1 cellular context compared by ENCODE assay signal in genomic region chr14:61498811-61499210, GRCh38.
TF ChIP-seq lines count a peak whose summit lies in the region.

No MANE protein-coding gene starts in this region.

TF ChIP-seq in SK-N-SH, 30 proteins besides CTCF, POLR2A, EP300 and RAD21 (continued from another document):
- TF ChIP-seq, protein P1, sequence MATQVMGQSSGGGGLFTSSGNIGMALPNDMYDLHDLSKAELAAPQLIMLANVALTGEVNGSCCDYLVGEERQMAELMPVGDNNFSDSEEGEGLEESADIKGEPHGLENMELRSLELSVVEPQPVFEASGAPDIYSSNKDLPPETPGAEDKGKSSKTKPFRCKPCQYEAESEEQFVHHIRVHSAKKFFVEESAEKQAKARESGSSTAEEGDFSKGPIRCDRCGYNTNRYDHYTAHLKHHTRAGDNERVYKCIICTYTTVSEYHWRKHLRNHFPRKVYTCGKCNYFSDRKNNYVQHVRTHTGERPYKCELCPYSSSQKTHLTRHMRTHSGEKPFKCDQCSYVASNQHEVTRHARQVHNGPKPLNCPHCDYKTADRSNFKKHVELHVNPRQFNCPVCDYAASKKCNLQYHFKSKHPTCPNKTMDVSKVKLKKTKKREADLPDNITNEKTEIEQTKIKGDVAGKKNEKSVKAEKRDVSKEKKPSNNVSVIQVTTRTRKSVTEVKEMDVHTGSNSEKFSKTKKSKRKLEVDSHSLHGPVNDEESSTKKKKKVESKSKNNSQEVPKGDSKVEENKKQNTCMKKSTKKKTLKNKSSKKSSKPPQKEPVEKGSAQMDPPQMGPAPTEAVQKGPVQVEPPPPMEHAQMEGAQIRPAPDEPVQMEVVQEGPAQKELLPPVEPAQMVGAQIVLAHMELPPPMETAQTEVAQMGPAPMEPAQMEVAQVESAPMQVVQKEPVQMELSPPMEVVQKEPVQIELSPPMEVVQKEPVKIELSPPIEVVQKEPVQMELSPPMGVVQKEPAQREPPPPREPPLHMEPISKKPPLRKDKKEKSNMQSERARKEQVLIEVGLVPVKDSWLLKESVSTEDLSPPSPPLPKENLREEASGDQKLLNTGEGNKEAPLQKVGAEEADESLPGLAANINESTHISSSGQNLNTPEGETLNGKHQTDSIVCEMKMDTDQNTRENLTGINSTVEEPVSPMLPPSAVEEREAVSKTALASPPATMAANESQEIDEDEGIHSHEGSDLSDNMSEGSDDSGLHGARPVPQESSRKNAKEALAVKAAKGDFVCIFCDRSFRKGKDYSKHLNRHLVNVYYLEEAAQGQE (IDR thresholded peaks at IDR 0.05; ENCODE audit: low read depth, low read length), result no peak
- no peak for TF ChIP-seq POLR2AphosphoS5 (IDR thresholded peaks at IDR 0.05; ENCODE audit: low read depth, low read length)
